ENCODE assay signal across 29 cellular contexts in genomic region chr18:76999077-76999476, GRCh38.
"Had no signal": no experiment of that assay in that cellular context is flagged by ENCODE, and none has a peak within 500 bp of the region (broad histone marks: within the 10 kb centered on the region; RNA-seq: fewer than 3 reads in every experiment).

No MANE protein-coding gene starts in this region.

- H3K4me3 Mint-ChIP-seq: mesothelial cell of epicardium; natural killer cell treated with Interleukin-12 subunit alpha and Interleukin-12 subunit beta and Interleukin-15 and Interleukin-18, amount 100 ng/mL, for 72 hours; neural crest cell; stimulated activated naive CD8-positive, alpha-beta T cell treated with anti-CD3 and anti-CD28 coated beads, Interleukin-15, amount 100 ng/mL, for 72 hours; type B pancreatic cell had no signal

- H3K4me3 ChIP-seq: colonic mucosa, esophagus muscularis mucosa, gastroesophageal sphincter, heart left ventricle, lower lobe of right lung, mucosa of descending colon, prostate gland, right atrium auricular region, smooth muscle cell, thyroid gland had no signal

- H3K27ac Mint-ChIP-seq: mesothelial cell of epicardium; naive B cell; natural killer cell treated with Interleukin-12 subunit alpha and Interleukin-12 subunit beta and Interleukin-15 and Interleukin-18, amount 100 ng/mL, for 72 hours; stimulated activated naive CD8-positive, alpha-beta T cell treated with anti-CD3 and anti-CD28 coated beads, Interleukin-15, amount 100 ng/mL, for 72 hours; type B pancreatic cell had no signal

- H3K9me3 ChIP-seq: colonic mucosa, esophagus muscularis mucosa, heart left ventricle, lower lobe of right lung, mucosa of descending colon, prostate gland, right atrium auricular region, thyroid gland had no signal

- H3K27ac ChIP-seq: colonic mucosa, esophagus muscularis mucosa, foreskin keratinocyte, gastroesophageal sphincter, heart left ventricle, lower lobe of right lung, prostate gland, right atrium auricular region, thyroid gland had no signal

- H3K36me3 ChIP-seq: colonic mucosa, esophagus muscularis mucosa, gastroesophageal sphincter, heart left ventricle, lower lobe of right lung, prostate gland, right atrium auricular region, thyroid gland had no signal

- H3K4me2 ChIP-seq: smooth muscle cell had no signal

- ATAC-seq: foreskin keratinocyte; gastroesophageal sphincter; heart left ventricle; left colon; left ventricle myocardium superior; mucosa of descending colon; natural killer cell treated with Interleukin-12 subunit alpha and Interleukin-12 subunit beta and Interleukin-15 and Interleukin-18, amount 100 ng/mL, for 72 hours; sciatic nerve; stimulated activated naive CD8-positive, alpha-beta T cell treated with anti-CD3 and anti-CD28 coated beads, Interleukin-15, amount 100 ng/mL, for 72 hours had no signal

- H3K4me1 ChIP-seq: colonic mucosa, foreskin keratinocyte, prostate gland had no signal

- DNase-seq: colonic mucosa; dermis blood vessel endothelial cell; effector memory CD4-positive, alpha-beta T cell; foreskin keratinocyte; heart left ventricle; hippocampal formation; kidney glomerular epithelial cell; left colon; left ventricle myocardium superior; lower lobe of right lung; mucosa of descending colon; naive B cell; stimulated activated CD4-positive, alpha-beta T cell treated with anti-CD3 and anti-CD28 coated beads, Interleukin-12 subunit alpha, Interleukin-12 subunit beta, amount 100 ng/mL, for 4 hours; stimulated activated CD4-positive, alpha-beta T cell treated with anti-CD3 and anti-CD28 coated beads, Interleukin-1b, Interleukin-23, amount 100 ng/mL, for 48 hours; stimulated activated CD4-positive, alpha-beta T cell treated with anti-CD3 and anti-CD28 coated beads, Interleukin-4, amount 100 ng/mL, for 1 hour; stimulated activated CD8-positive, alpha-beta memory T cell treated with anti-CD3 and anti-CD28 coated beads, Interleukin-4, amount 100 ng/mL, for 48 hours; stimulated activated naive CD4-positive, alpha-beta T cell; stimulated activated naive CD8-positive, alpha-beta T cell treated with anti-CD3 and anti-CD28 coated beads, Interleukin-15, amount 100 ng/mL, for 72 hours; thyroid gland had no signal

- H3K27me3 ChIP-seq: colonic mucosa, esophagus muscularis mucosa, heart left ventricle, right atrium auricular region, thyroid gland had no signal

- H3K9me3 Mint-ChIP-seq: mesothelial cell of epicardium; naive B cell; natural killer cell treated with Interleukin-12 subunit alpha and Interleukin-12 subunit beta and Interleukin-15 and Interleukin-18, amount 100 ng/mL, for 72 hours; neural crest cell; stimulated activated naive CD8-positive, alpha-beta T cell treated with anti-CD3 and anti-CD28 coated beads, Interleukin-15, amount 100 ng/mL, for 72 hours; type B pancreatic cell had no signal

- H3K27me3 Mint-ChIP-seq: naive B cell; natural killer cell treated with Interleukin-12 subunit alpha and Interleukin-12 subunit beta and Interleukin-15 and Interleukin-18, amount 100 ng/mL, for 72 hours; stimulated activated naive CD8-positive, alpha-beta T cell treated with anti-CD3 and anti-CD28 coated beads, Interleukin-15, amount 100 ng/mL, for 72 hours; type B pancreatic cell had no signal

- H3K36me3 Mint-ChIP-seq: mesothelial cell of epicardium; naive B cell; natural killer cell treated with Interleukin-12 subunit alpha and Interleukin-12 subunit beta and Interleukin-15 and Interleukin-18, amount 100 ng/mL, for 72 hours; type B pancreatic cell had no signal
